Comparison of ENCODE assay signal across 13 cellular contexts in the genomic region with DNA sequence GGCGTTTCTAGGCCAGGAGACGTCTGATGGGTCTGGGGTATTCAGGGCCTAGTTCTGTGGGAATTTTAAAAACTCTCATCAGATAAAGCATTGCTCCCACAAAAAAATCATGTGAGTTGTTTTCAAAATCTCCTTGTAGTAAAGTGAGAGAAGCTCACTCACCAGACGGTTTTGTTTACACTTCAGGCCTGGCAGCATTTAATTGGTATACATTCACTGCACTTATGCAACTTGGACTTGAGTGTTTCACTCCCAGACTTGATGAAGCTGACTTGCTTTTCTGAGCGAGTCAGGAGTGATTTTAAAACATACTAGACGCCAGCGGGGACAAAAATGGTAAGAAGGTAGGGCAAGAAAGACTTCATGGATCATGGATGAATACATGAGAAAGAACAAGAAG.
"Had no signal": no experiment of that assay in that cellular context is flagged by ENCODE, and none has a peak within 500 bp of the region (broad histone marks: within the 10 kb centered on the region; RNA-seq: fewer than 3 reads in every experiment).

No MANE protein-coding gene starts in this region.

- ATAC-seq: activated naive CD4-positive, alpha-beta T cell treated with anti-CD3 and anti-CD28 coated beads, Interleukin-2, amount 50 U/mL, for 72 hours; activated T-cell treated with anti-CD3 and anti-CD28 coated beads, Interleukin-2, amount 50 U/mL, for 72 hours had no signal

- H3K27ac Mint-ChIP-seq: activated B cell treated with CpG ODN at 0.5 μM for 24 hours; activated naive CD4-positive, alpha-beta T cell treated with anti-CD3 and anti-CD28 coated beads, Interleukin-2, amount 50 U/mL, for 72 hours; activated T-cell treated with anti-CD3 and anti-CD28 coated beads, Interleukin-2, amount 50 U/mL, for 72 hours; mesothelial cell of epicardium; T-helper 2 cell treated with Interferon-gamma antibody and Interleukin-4, amounts not matched to agents 5 μg/mL and 100 μg/mL, for 36 hours had no signal

- H3K4me3 Mint-ChIP-seq: activated B cell treated with CpG ODN at 0.5 μM for 24 hours; activated T-cell treated with anti-CD3 and anti-CD28 coated beads, Interleukin-2, amount 50 U/mL, for 72 hours; mesothelial cell of epicardium; T-helper 2 cell treated with Interferon-gamma antibody and Interleukin-4, amounts not matched to agents 5 μg/mL and 100 μg/mL, for 36 hours had no signal

- H3K36me3 Mint-ChIP-seq: activated naive CD4-positive, alpha-beta T cell treated with anti-CD3 and anti-CD28 coated beads, Interleukin-2, amount 50 U/mL, for 72 hours; mesothelial cell of epicardium had no signal

- DNase-seq: activated B cell treated with CpG ODN at 0.5 μM for 24 hours; activated CD4-positive, alpha-beta T cell treated with anti-CD3 and anti-CD28 coated beads for 48 hours; activated CD8-positive, alpha-beta memory T cell treated with anti-CD3 and anti-CD28 coated beads, Interleukin-2, amount 50 U/mL, for 48 hours; activated gamma-delta T cell; activated T-cell treated with anti-CD3 and anti-CD28 coated beads, Interleukin-2, amount 50 U/mL, for 72 hours; caudate nucleus; ovary; stimulated activated CD4-positive, alpha-beta T cell treated with anti-CD3 and anti-CD28 coated beads, Interleukin-1b, Interleukin-23, amount 100 ng/mL, for 48 hours; stomach; uterus had no signal

- H3K4me1 Mint-ChIP-seq: activated B cell treated with CpG ODN at 0.5 μM for 24 hours had no signal

- H3K9me3 Mint-ChIP-seq: activated B cell treated with CpG ODN at 0.5 μM for 24 hours; activated naive CD4-positive, alpha-beta T cell treated with anti-CD3 and anti-CD28 coated beads, Interleukin-2, amount 50 U/mL, for 72 hours; activated T-cell treated with anti-CD3 and anti-CD28 coated beads, Interleukin-2, amount 50 U/mL, for 72 hours; mesothelial cell of epicardium; T-helper 2 cell treated with Interferon-gamma antibody and Interleukin-4, amounts not matched to agents 5 μg/mL and 100 μg/mL, for 36 hours had no signal

- H3K27me3 Mint-ChIP-seq: activated B cell treated with CpG ODN at 0.5 μM for 24 hours had no signal
